In genomic region chr18:67359868-67360838, GRCh38 we compare ENCODE assay signal across 8 cellular contexts.
A peak's percentile ranks its signal among the peaks of the same experiment; 100 is the strongest.
DNase-seq lines count a peak whose midpoint lies in the region; ATAC-seq and TF ChIP-seq lines count a peak whose summit lies in the region.

No MANE protein-coding gene starts in this region.

- TF ChIP-seq EP300 in gastroesophageal sphincter (IDR thresholded peaks at IDR 0.05) = no peak

- no peaks in the 10 kb centered on the region for H3K9me3 Mint-ChIP-seq in activated CD4-positive, alpha-beta memory T cell treated with anti-CD3 and anti-CD28 coated beads for 36 hours

- TF ChIP-seq CTCF in gastroesophageal sphincter (IDR thresholded peaks at IDR 0.05) = no peak

- TF ChIP-seq POLR2A in gastroesophageal sphincter (IDR thresholded peaks at IDR 0.05) = no peak

- peaks cover 0 to 16% (median 0%) of the 10 kb centered on the region in 3 donors for H3K4me1 ChIP-seq in gastroesophageal sphincter

- H3K27ac ChIP-seq in gastroesophageal sphincter = peak overlapping the region; percentile 44 to 71 (median 62)

- CTCF ChIA-PET in activated CD4-positive, alpha-beta memory T cell treated with anti-CD3 and anti-CD28 coated beads for 36 hours (lab: Charles Lee) = no interaction called here

- H3K4me3 ChIP-seq in gastroesophageal sphincter = peak overlapping the region; percentile 23 to 34

- POLR2A ChIA-PET in activated CD4-positive, alpha-beta memory T cell treated with anti-CD3 and anti-CD28 coated beads for 36 hours (lab: Charles Lee) = no interaction called here

- H3K27me3 ChIP-seq in gastroesophageal sphincter = no peaks in the 10 kb centered on the region

- intact Hi-C loops in activated CD4-positive, alpha-beta memory T cell treated with anti-CD3 and anti-CD28 coated beads for 36 hours (cut with micrococcal nuclease) = loop anchor here (2.0 kb wide), 2 partner anchors 59 to 157 kb away; partner anchors contain the start of gene DSEL

- DNase-seq in AG08396 (ENCODE audit: low spot score) (peak; percentile 79), smooth muscle cell of the brain vasculature (ENCODE audit: low read depth, low spot score) (peak; percentile 86), NCI-H146 (lab: John Stamatoyannopoulos, UW) (no peak), NCI-H510A treated with DMSO at 0.1 percent for 48 hours (lab: John Stamatoyannopoulos, UW) (no peak)
- DNase-seq in activated CD4-positive, alpha-beta memory T cell treated with anti-CD3 and anti-CD28 coated beads for 36 hours = peak; percentile 63

- no peaks in the 10 kb centered on the region for H3K36me3 Mint-ChIP-seq in activated CD4-positive, alpha-beta memory T cell treated with anti-CD3 and anti-CD28 coated beads for 36 hours

- no peak overlapping the region for H3K27ac Mint-ChIP-seq in activated CD4-positive, alpha-beta memory T cell treated with anti-CD3 and anti-CD28 coated beads for 36 hours

- ATAC-seq in GM19043 (IDR thresholded peaks at IDR 0.05; ENCODE audit: low read depth, unreplicated experiment) (peak; percentile 74), HG03378 (IDR thresholded peaks at IDR 0.05; ENCODE audit: unreplicated experiment) (peak; percentile 93), gastroesophageal sphincter (peak; percentile 95)

- no peaks in the 10 kb centered on the region for H3K36me3 ChIP-seq in gastroesophageal sphincter

- H3K9me3 ChIP-seq in gastroesophageal sphincter = no peaks in the 10 kb centered on the region

- 11 to 15% methylated on average over 8 of the region's 8 CpGs for WGBS in gastroesophageal sphincter (ENCODE audit: low coverage in 1 of 2), 2 donors

- peaks cover 16% of the 10 kb centered on the region for H3K4me1 Mint-ChIP-seq in activated CD4-positive, alpha-beta memory T cell treated with anti-CD3 and anti-CD28 coated beads for 36 hours (ENCODE audit: low read depth)

- peaks cover 1% of the 10 kb centered on the region for H3K27me3 Mint-ChIP-seq in activated CD4-positive, alpha-beta memory T cell treated with anti-CD3 and anti-CD28 coated beads for 36 hours

- no peak overlapping the region for H3K4me3 Mint-ChIP-seq in activated CD4-positive, alpha-beta memory T cell treated with anti-CD3 and anti-CD28 coated beads for 36 hours

Comparison
In these comparisons a context has a peak if more than half of its experiments do, and no peak if none do; other contexts are left out.
1. DNase-seq: peak in AG08396 (single experiment), activated CD4-positive, alpha-beta memory T cell treated with anti-CD3 and anti-CD28 coated beads for 36 hours (single experiment) and smooth muscle cell of the brain vasculature (single experiment); none in NCI-H146 (single experiment) and NCI-H510A treated with DMSO at 0.1 percent for 48 hours (single experiment).
2. Peak in every context shown above with its lines, with median percentiles within 50 percentile points of each other: ATAC-seq.